ENCODE assay signal across 8 cellular contexts in the genomic region with DNA sequence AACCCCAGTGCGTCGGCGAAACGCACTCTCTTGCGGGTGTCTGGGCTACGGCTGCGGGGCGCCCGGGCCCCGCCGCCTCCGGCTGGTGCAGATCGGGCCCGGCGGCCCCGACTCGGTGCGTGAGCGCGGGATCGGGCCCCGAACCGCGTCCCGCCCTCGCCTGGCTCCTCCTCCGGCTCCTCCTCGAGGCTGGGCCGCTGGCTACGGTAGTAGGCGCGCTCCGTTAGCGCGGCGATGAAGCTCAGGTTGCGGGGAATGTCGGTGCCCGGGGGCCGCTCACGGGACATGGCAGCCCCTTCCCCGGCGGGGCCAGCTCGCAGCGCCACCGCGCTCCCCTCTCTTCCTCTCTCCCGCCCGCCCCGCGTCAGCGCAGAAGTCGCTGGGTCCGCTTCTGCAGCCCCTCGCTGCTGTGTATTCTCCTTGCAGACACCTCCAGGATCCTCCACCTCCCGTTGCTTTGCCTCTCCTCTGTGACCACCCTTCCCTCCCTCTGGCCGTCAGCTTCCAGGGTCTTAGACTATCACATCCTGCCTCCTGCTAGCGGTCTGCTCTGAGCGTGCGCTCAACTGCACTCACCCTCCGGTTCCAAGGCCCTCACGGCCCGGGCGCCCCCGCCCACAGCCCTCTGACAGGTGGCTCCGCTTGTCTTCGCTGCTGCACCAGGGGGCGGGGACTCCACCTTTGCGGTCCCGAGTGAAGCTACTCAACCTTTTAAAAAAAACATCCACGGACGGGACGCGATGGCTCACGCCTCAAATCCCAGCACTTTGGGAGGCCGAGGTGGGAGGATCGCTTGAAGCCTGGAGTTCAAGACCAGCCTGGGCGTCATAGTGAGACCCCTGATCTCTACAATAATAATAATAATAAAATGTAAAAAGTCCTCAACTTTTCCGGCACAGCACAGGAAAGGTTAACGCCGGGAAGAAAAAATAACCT. TPM values are rescaled to one million over a fixed set of nuclear protein-coding genes. Genes with fewer than 3 reads are reported as not detected.
DNase-seq lines count a peak whose midpoint lies in the region; ATAC-seq and TF ChIP-seq lines count a peak whose summit lies in the region.

A gene with protein sequence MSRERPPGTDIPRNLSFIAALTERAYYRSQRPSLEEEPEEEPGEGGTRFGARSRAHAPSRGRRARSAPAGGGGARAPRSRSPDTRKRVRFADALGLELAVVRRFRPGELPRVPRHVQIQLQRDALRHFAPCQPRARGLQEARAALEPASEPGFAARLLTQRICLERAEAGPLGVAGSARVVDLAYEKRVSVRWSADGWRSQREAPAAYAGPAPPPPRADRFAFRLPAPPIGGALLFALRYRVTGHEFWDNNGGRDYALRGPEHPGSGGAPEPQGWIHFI (minus strand): TSS at position 570 of the 936 bp plus-strand sequence. CDS start 283 bp downstream, at position 287.

- H3K27ac Mint-ChIP-seq in chondrocyte (ENCODE audit: unreplicated experiment) = peak within 1 kb of the TSS; percentile 98

- H3K9me3 ChIP-seq in left lung = no peaks in the 10 kb centered on the region

- peak within 1 kb of the TSS; percentile 74 to 90 for H3K4me3 ChIP-seq in left lung

- no peaks in the 10 kb centered on the region for H3K27me3 ChIP-seq in left lung

- peaks cover 37% of the 10 kb centered on the region for H3K4me1 Mint-ChIP-seq in chondrocyte (ENCODE audit: low read depth)

- no peaks in the 10 kb centered on the region for H3K27me3 Mint-ChIP-seq in chondrocyte (ENCODE audit: low read depth)

- peaks cover 0 to 11% of the 10 kb centered on the region in 2 donors for H3K36me3 ChIP-seq in left lung

- peaks cover 21 to 48% of the 10 kb centered on the region in 2 donors for H3K4me1 ChIP-seq in left lung

- ATAC-seq in GM18858 (IDR thresholded peaks at IDR 0.05; ENCODE audit: unreplicated experiment) (peak; percentile 23), HG03103 (IDR thresholded peaks at IDR 0.05; ENCODE audit: low read depth, unreplicated experiment) (peak; percentile 39), left lung (peak; percentile 54)

- H3K36me3 Mint-ChIP-seq in chondrocyte (ENCODE audit: low read depth) = peaks cover 1% of the 10 kb centered on the region

- H3K27ac ChIP-seq in left lung = peak within 1 kb of the TSS; percentile 97 to 99

- no peak for TF ChIP-seq CTCF in chondrocyte (IDR thresholded peaks at IDR 0.05)
- no peak for TF ChIP-seq CTCF in left lung (IDR thresholded peaks at IDR 0.05)

- DNase-seq in A172 (ENCODE audit: low spot score) (peak; percentile 16), NCI-H2227 treated with DMSO at 0.1 percent for 48 hours (lab: John Stamatoyannopoulos, UW) (peak; percentile 56), chondrocyte (ENCODE audit: low spot score) (no peak), left lung (peak; percentile 79 to 93)
- DNase-seq in activated CD4-positive, alpha-beta T cell treated with anti-CD3 and anti-CD28 coated beads for 24 hours (ENCODE audit: low read depth in 2 of 2) = peak; percentile 79 to 89
- DNase-seq in stimulated activated CD4-positive, alpha-beta T cell treated with anti-CD3 and anti-CD28 coated beads, Interleukin-2, amount 100 ng/mL, for 48 hours = peak; percentile 70 to 80

- H3K4me3 Mint-ChIP-seq in chondrocyte (ENCODE audit: unreplicated experiment) = peak within 1 kb of the TSS; percentile 97

- intact Hi-C loops in left lung (cut with DNase I) = no loop called here

- no peaks in the 10 kb centered on the region for H3K9me3 Mint-ChIP-seq in chondrocyte (ENCODE audit: low read depth)

RNA-seq across cellular contexts. Expression of the gene that starts here (rescaled TPM):
- total RNA-seq in A172 (2014; rRNA removed; shearing (Covaris generic)) = 1.4 and 1.9 TPM in 2 replicates
- total RNA-seq in chondrocyte = 11.0 to 20.7 TPM (median 11.2 TPM) in 3 replicates
- total RNA-seq in left lung = 10 to 100 TPM; 11.3 to 18.6 TPM
